ENCODE assay signal across 19 cellular contexts in the genomic region with DNA sequence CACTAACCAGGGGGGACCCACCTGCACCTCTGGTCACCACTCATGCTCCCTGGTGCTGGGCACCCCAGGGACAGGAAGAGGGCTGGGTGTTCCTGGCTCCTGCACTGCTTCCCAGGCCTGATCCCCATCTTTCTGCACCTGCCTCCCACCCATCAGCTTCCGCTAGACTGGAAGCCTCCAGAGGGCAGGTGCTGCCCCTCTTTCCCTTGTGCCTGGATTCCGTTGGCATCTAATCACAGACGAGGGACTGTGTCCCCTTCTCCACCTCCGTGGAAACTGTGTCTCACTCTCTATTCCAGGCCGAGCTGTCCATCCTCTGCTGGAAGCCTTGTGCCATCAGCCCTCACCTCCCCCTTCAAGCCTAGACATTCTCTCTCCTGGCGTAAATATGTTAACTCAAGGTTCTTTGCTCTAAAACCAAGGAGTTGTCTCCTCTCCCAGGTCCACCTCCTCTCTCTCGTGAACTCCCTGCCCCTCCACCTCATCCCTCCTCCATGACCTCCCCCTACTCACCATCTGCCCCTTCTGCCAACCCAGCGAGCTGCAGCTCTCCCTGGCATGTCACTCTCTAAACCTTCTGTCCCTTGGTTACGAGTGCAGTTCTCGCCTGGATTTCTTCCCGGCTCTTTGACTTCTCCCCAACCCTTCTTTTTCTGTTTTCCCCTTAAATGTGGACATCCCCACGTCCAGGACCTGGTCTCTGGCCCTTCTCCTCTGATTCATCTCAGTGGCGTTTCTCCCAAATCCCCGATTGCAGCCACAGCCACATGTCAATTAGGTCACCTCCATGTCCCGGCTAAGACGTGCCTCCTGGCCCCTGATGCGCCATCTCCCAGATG.
A peak's percentile ranks its signal among the peaks of the same experiment; 100 is the strongest.
DNase-seq lines count a peak whose midpoint lies in the region; ATAC-seq and TF ChIP-seq lines count a peak whose summit lies in the region.
"Had no signal": no experiment of that assay in that cellular context is flagged by ENCODE, and none has a peak within 500 bp of the region (broad histone marks: within the 10 kb centered on the region; RNA-seq: fewer than 3 reads in every experiment).

No MANE protein-coding gene starts in this region.

- no peaks in the 10 kb centered on the region for H3K9me3 Mint-ChIP-seq in effector memory CD8-positive, alpha-beta T cell
- H3K9me3 Mint-ChIP-seq in neural crest cell (no peaks in the 10 kb centered on the region), Calu3 (ENCODE audit: low read depth, unreplicated experiment) (no peaks in the 10 kb centered on the region)
- H3K9me3 Mint-ChIP-seq in stimulated activated naive CD8-positive, alpha-beta T cell treated with anti-CD3 and anti-CD28 coated beads, Interleukin-15, amount 100 ng/mL, for 72 hours = no peaks in the 10 kb centered on the region
- H3K9me3 Mint-ChIP-seq: activated CD4-positive, alpha-beta T cell treated with anti-CD3 and anti-CD28 coated beads, Interleukin-2, amount 10 ng/mL, durations not matched to agents 24 days and 14 days; IgD-negative memory B cell had no signal

- intact Hi-C loops in Calu3 (cut with micrococcal nuclease; ENCODE audit: unreplicated experiment) = no loop called here

- H3K4me1 Mint-ChIP-seq in effector memory CD8-positive, alpha-beta T cell (ENCODE audit: low read depth in 2 of 2) = peaks cover 0 to 11% of the 10 kb centered on the region in 2 donors
- peaks cover 4% of the 10 kb centered on the region for H3K4me1 Mint-ChIP-seq in neural crest cell
- peaks cover 30% of the 10 kb centered on the region for H3K4me1 Mint-ChIP-seq in stimulated activated naive CD8-positive, alpha-beta T cell treated with anti-CD3 and anti-CD28 coated beads, Interleukin-15, amount 100 ng/mL, for 72 hours
- peaks cover 10% of the 10 kb centered on the region for H3K4me1 Mint-ChIP-seq in Calu3 (ENCODE audit: low read depth, unreplicated experiment)

- no peaks in the 10 kb centered on the region for H3K36me3 Mint-ChIP-seq in effector memory CD8-positive, alpha-beta T cell (ENCODE audit: insufficient read depth)
- H3K36me3 Mint-ChIP-seq in neural crest cell (ENCODE audit: low read depth) (no peaks in the 10 kb centered on the region), Calu3 (ENCODE audit: insufficient read depth, unreplicated experiment) (peaks cover 8% of the 10 kb centered on the region)
- H3K36me3 Mint-ChIP-seq: IgD-negative memory B cell had no signal

- CTCF ChIA-PET in Calu3 (lab: Charles Lee) = no interaction called here

- H3K4me3 Mint-ChIP-seq in effector memory CD8-positive, alpha-beta T cell = peak overlapping the region; percentile 1 to 47
- H3K4me3 Mint-ChIP-seq in neural crest cell (peak overlapping the region; percentile 56), Calu3 (ENCODE audit: low read depth, unreplicated experiment) (no peak overlapping the region)
- no peak overlapping the region for H3K4me3 Mint-ChIP-seq in stimulated activated naive CD8-positive, alpha-beta T cell treated with anti-CD3 and anti-CD28 coated beads, Interleukin-15, amount 100 ng/mL, for 72 hours

- BruUV-seq in Calu3 (replicated peaks; lab: Mats Ljungman, UMichigan) = no TSS peak

- TF ChIP-seq CTCF in neural crest cell (conservative IDR thresholded peaks at IDR 0.05) (no peak), Calu3 (IDR thresholded peaks at IDR 0.05; ENCODE audit: unreplicated experiment) (no peak)

- H3K27ac Mint-ChIP-seq in effector memory CD8-positive, alpha-beta T cell = no peak overlapping the region
- no peak overlapping the region for H3K27ac Mint-ChIP-seq in neural crest cell (ENCODE audit: unreplicated experiment)
- H3K27ac Mint-ChIP-seq in stimulated activated naive CD8-positive, alpha-beta T cell treated with anti-CD3 and anti-CD28 coated beads, Interleukin-15, amount 100 ng/mL, for 72 hours = no peak overlapping the region
- H3K27ac Mint-ChIP-seq in Calu3 (ENCODE audit: unreplicated experiment) = no peak overlapping the region
- H3K27ac Mint-ChIP-seq: activated CD4-positive, alpha-beta T cell treated with anti-CD3 and anti-CD28 coated beads, Interleukin-2, amount 10 ng/mL, durations not matched to agents 24 days and 14 days had no signal

- H3K27me3 Mint-ChIP-seq in effector memory CD8-positive, alpha-beta T cell = peaks cover 29 to 50% of the 10 kb centered on the region in 2 donors
- H3K27me3 Mint-ChIP-seq in neural crest cell (ENCODE audit: low read depth) = peaks cover 11% of the 10 kb centered on the region
- peaks cover 26% of the 10 kb centered on the region for H3K27me3 Mint-ChIP-seq in stimulated activated naive CD8-positive, alpha-beta T cell treated with anti-CD3 and anti-CD28 coated beads, Interleukin-15, amount 100 ng/mL, for 72 hours
- peaks cover 19% of the 10 kb centered on the region for H3K27me3 Mint-ChIP-seq in Calu3 (ENCODE audit: unreplicated experiment)

- DNase-seq in EH (ENCODE audit: low read depth) (peak; percentile 46), M059J (ENCODE audit: low read depth) (peak; percentile 31), neural crest cell (ENCODE audit: low read depth, low spot score) (no peak), Calu3 (no peak), NAMALWA (ENCODE audit: low spot score) (no peak)
- no peak for DNase-seq in effector memory CD8-positive, alpha-beta T cell
- no peak for DNase-seq in stimulated activated naive CD8-positive, alpha-beta T cell treated with anti-CD3 and anti-CD28 coated beads, Interleukin-15, amount 100 ng/mL, for 72 hours
- DNase-seq: activated CD4-positive, alpha-beta T cell treated with anti-CD3 and anti-CD28 coated beads, Interleukin-2, amount 10 ng/mL, durations not matched to agents 24 days and 14 days; activated effector memory CD4-positive, alpha-beta T cell treated with anti-CD3 and anti-CD28 coated beads, Interleukin-2, amount 50 U/mL, for 16 hours; amniotic stem cell; foreskin melanocyte; kidney glomerular epithelial cell; mesendoderm; MM.1S; NCI-H187; NCI-H345; stimulated activated CD4-positive, alpha-beta T cell treated with anti-CD3 and anti-CD28 coated beads, Interleukin-12 subunit alpha, Interleukin-12 subunit beta, amount 100 ng/mL, for 4 hours; testis had no signal

- no peak for ATAC-seq in effector memory CD8-positive, alpha-beta T cell (replicated peaks)
- ATAC-seq in stimulated activated naive CD8-positive, alpha-beta T cell treated with anti-CD3 and anti-CD28 coated beads, Interleukin-15, amount 100 ng/mL, for 72 hours = no peak

Comparison
In these comparisons a context has a peak if more than half of its experiments do, and no peak if none do; other contexts are left out.
1. DNase-seq: peak in EH (single experiment) and M059J (single experiment); none in effector memory CD8-positive, alpha-beta T cell (0 of 3), neural crest cell (single experiment), stimulated activated naive CD8-positive, alpha-beta T cell treated with anti-CD3 and anti-CD28 coated beads, Interleukin-15, amount 100 ng/mL, for 72 hours (0 of 2), Calu3 (single experiment) and NAMALWA (single experiment).
2. H3K4me3 Mint-ChIP-seq: peak in effector memory CD8-positive, alpha-beta T cell (2 of 2) and neural crest cell (single experiment); none in stimulated activated naive CD8-positive, alpha-beta T cell treated with anti-CD3 and anti-CD28 coated beads, Interleukin-15, amount 100 ng/mL, for 72 hours (0 of 2) and Calu3 (single experiment).